Comparison of ENCODE assay signal across 1 cellular context in the genomic region with DNA sequence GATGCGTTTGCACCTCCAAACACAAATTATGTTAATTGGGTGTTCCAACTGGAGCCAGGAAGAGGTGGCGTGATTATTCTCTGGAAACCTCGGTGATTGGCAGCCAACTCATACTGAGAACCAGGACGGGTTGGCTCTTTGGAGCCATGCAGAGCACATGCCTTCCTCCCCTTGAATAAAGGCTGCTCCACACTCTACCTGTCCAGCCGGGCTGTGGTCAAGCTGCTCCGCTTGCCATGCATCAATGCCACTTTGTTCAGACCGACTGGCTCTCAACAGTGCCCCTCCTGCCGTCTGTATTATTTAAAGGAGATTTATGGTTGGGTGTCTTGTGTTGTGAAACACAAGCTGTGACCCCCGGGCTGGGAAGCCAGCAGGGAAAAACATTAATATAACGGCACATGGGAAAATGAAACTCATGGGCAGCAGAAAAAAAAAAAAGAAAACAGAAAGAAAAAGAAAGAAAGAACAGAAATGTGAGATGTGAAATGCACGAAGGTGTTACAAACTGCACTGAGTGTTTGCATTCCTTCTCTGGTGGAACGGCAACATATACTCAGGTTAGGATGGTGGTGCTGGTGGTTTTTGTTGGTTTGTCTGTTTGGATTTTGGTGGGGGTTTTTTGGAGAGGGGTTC.
TF ChIP-seq lines count a peak whose summit lies in the region.

No MANE protein-coding gene starts in this region.

TF ChIP-seq in SK-N-SH, 30 proteins besides CTCF, POLR2A, EP300 and RAD21 (continued from another document):
- TF ChIP-seq ZBTB33 (IDR thresholded peaks at IDR 0.05; ENCODE audit: borderline replicate concordance, low read depth): no peak
- TF ChIP-seq ELF1 (IDR thresholded peaks at IDR 0.05): no peak
- TF ChIP-seq EZH2phosphoT487 (IDR thresholded peaks at IDR 0.05; ENCODE audit: borderline replicate concordance, low read depth): no peak
- TF ChIP-seq REST (IDR thresholded peaks at IDR 0.05; ENCODE audit: low read depth, low read length): no peak
- no peak for TF ChIP-seq CHD2 (IDR thresholded peaks at IDR 0.05; ENCODE audit: low read length, partially characterized antibody)
TF ChIP-seq in SK-N-SH: peak in this region for 0.
